1 cellular context compared by ENCODE assay signal in genomic region chr12:123388218-123388947, GRCh38.
TF ChIP-seq lines count a peak whose summit lies in the region.

No MANE protein-coding gene starts in this region.

TF ChIP-seq in HEK293, 187 proteins besides CTCF, POLR2A, EP300 and RAD21 (continued from another document):
- no peak for TF ChIP-seq ZNF518A (tag by site-specific recombination; conservative IDR thresholded peaks at IDR 0.05; ENCODE audit: low read depth)
- no peak for TF ChIP-seq ZNF26 (tag by site-specific recombination; IDR thresholded peaks at IDR 0.05)
- no peak for TF ChIP-seq ZNF362 (tag by site-specific recombination; IDR thresholded peaks at IDR 0.05)
- no peak for TF ChIP-seq KLF10 (tag by site-specific recombination; IDR thresholded peaks at IDR 0.05)
- no peak for TF ChIP-seq ZIC2 (tag by site-specific recombination; IDR thresholded peaks at IDR 0.05)
- no peak for TF ChIP-seq ZNF777 (tag by site-specific recombination; IDR thresholded peaks at IDR 0.05; ENCODE audit: borderline replicate concordance)
- no peak for TF ChIP-seq SALL2 (tag by site-specific recombination; IDR thresholded peaks at IDR 0.05; ENCODE audit: borderline replicate concordance)
- no peak for TF ChIP-seq ZNF654 (tag by site-specific recombination; IDR thresholded peaks at IDR 0.05; ENCODE audit: low read depth)
- TF ChIP-seq ZNF37A (tag by site-specific recombination; IDR thresholded peaks at IDR 0.05): no peak
- no peak for TF ChIP-seq ZNF596 (tag by site-specific recombination; IDR thresholded peaks at IDR 0.05)
- TF ChIP-seq ZNF792 (tag by site-specific recombination; IDR thresholded peaks at IDR 0.05): no peak
- TF ChIP-seq ZNF692 (tag by site-specific recombination; IDR thresholded peaks at IDR 0.05): 0 out of 2 replicates have a peak, but pooled peaks have one; percentile 6
- no peak for TF ChIP-seq ELK4 (IDR thresholded peaks at IDR 0.05; ENCODE audit: borderline replicate concordance, low read depth, low read length)
- no peak for TF ChIP-seq TCF7L2 (IDR thresholded peaks at IDR 0.05; ENCODE audit: borderline replicate concordance, low read depth, low read length)
- peak; percentile 51; the same call in 1 of the 2 replicates for TF ChIP-seq GLIS2 (tag by site-specific recombination; IDR thresholded peaks at IDR 0.05)
- no peak for TF ChIP-seq ZNF623 (tag by site-specific recombination; IDR thresholded peaks at IDR 0.05)
- TF ChIP-seq OVOL3 (tag by site-specific recombination; IDR thresholded peaks at IDR 0.05): no peak
- no peak for TF ChIP-seq ZNF114 (tag by site-specific recombination; IDR thresholded peaks at IDR 0.05)
- peak; percentile 38; the same call in 1 of the 2 replicates for TF ChIP-seq KLF8 (tag by site-specific recombination; IDR thresholded peaks at IDR 0.05)
- TF ChIP-seq ZNF354C (tag by site-specific recombination; IDR thresholded peaks at IDR 0.05; ENCODE audit: borderline replicate concordance, low read depth): no peak
- no peak for TF ChIP-seq ZNF302 (tag by site-specific recombination; IDR thresholded peaks at IDR 0.05; ENCODE audit: low read depth)
- peak; percentile 40 for TF ChIP-seq SP3 (tag by site-specific recombination; IDR thresholded peaks at IDR 0.05)
